Comparison of ENCODE assay signal across 22 cellular contexts in the genomic region with DNA sequence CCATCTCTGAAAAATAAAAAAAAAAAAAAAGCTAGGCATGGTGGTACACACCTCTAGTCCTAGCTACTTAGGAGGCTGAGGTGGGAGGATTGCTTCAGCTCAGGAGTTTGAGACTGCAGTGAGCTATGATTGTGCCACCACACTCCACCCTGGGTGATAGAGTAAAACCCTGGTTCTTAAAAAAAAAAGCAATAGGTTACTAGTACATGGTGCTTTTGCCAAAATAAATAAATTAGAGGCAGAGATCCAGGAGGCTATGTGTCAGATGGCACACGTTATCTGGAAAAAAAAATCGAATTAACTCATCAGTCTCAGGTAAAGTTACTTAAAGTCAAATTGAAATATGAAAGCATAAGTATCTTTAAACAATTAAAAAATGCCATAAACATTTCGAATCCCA.
A peak's percentile ranks its signal among the peaks of the same experiment; 100 is the strongest.
DNase-seq lines count a peak whose midpoint lies in the region; ATAC-seq and TF ChIP-seq lines count a peak whose summit lies in the region.
"Had no signal": no experiment of that assay in that cellular context is flagged by ENCODE, and none has a peak within 500 bp of the region (broad histone marks: within the 10 kb centered on the region; RNA-seq: fewer than 3 reads in every experiment).

No MANE protein-coding gene starts in this region.

- no peaks in the 10 kb centered on the region for H3K4me1 Mint-ChIP-seq in CD14-positive monocyte

- ATAC-seq in right lobe of liver = peak; percentile 80 to 94 (median 87)
- ATAC-seq in HG02798 (IDR thresholded peaks at IDR 0.05; ENCODE audit: poor library complexity, unreplicated experiment) = no peak
- ATAC-seq: CD8-positive, alpha-beta T cell; GM12878 had no signal

- intact Hi-C loops in right lobe of liver (cut with DNase I) (no loop called here), CD14-positive monocyte (cut with micrococcal nuclease) (no loop called here)

- H3K27ac Mint-ChIP-seq in CD14-positive monocyte = no peak overlapping the region
- H3K27ac Mint-ChIP-seq: CD4-positive, alpha-beta T cell; CD8-positive, alpha-beta T cell had no signal

- H3K36me3 ChIP-seq in right lobe of liver = no peaks in the 10 kb centered on the region
- H3K36me3 ChIP-seq: BE2C, BLaER1 had no signal

- H3K9me3 Mint-ChIP-seq in CD14-positive monocyte = peaks cover 0 to 10% (median 6%) of the 10 kb centered on the region in 7 donors
- H3K9me3 Mint-ChIP-seq: CD4-positive, alpha-beta T cell; CD8-positive, alpha-beta T cell had no signal

- no peak overlapping the region for H3K4me3 ChIP-seq in right lobe of liver
- H3K4me3 ChIP-seq: BLaER1, GM12878 had no signal

- H3K9me3 ChIP-seq in right lobe of liver = no peaks in the 10 kb centered on the region
- H3K9me3 ChIP-seq: BE2C, BLaER1, Caco-2 had no signal

- WGBS in right lobe of liver (ENCODE audit: insufficient coverage, low coverage, low lambda C conversion rate, missing lambda C conversion rate) = 22% methylated on average over 3 of the region's 3 CpGs

- no peaks in the 10 kb centered on the region for H3K36me3 Mint-ChIP-seq in CD14-positive monocyte
- H3K36me3 Mint-ChIP-seq: CD8-positive, alpha-beta T cell had no signal

- TF ChIP-seq CTCF in right lobe of liver (IDR thresholded peaks at IDR 0.05) = no peak
- no peak for TF ChIP-seq CTCF in CD14-positive monocyte (IDR thresholded peaks at IDR 0.05)

- H3K4me1 ChIP-seq in right lobe of liver = no peaks in the 10 kb centered on the region
- H3K4me1 ChIP-seq: BE2C, BLaER1, Caco-2 had no signal

- H3K27me3 Mint-ChIP-seq in CD14-positive monocyte (ENCODE audit: low read depth in 3 of 3) = no peaks in the 10 kb centered on the region
- H3K27me3 Mint-ChIP-seq: CD4-positive, alpha-beta T cell had no signal

- H3K27me3 ChIP-seq in right lobe of liver = no peaks in the 10 kb centered on the region
- H3K27me3 ChIP-seq: BE2C, BLaER1 had no signal

- no peak overlapping the region for H3K4me3 Mint-ChIP-seq in CD14-positive monocyte
- H3K4me3 Mint-ChIP-seq: CD4-positive, alpha-beta T cell; CD8-positive, alpha-beta T cell had no signal

- no peak for TF ChIP-seq POLR2A in right lobe of liver (IDR thresholded peaks at IDR 0.05)

- in situ Hi-C loops in Caki2 (cut with HindIII; ENCODE audit: low pct_unique_long_range_greater_than_20kb, low sequenced_read_pairs) = no loop called here

- peak; percentile 11 for DNase-seq in Caki2 (ENCODE audit: low read depth)
- peak; percentile 3 for DNase-seq in kidney tubule cell (ENCODE audit: low spot score)
- no peak for DNase-seq in right lobe of liver
- no peak for DNase-seq in CD14-positive monocyte (ENCODE audit: low spot score)
- no peak for DNase-seq in NCI-H2107 treated with DMSO at 0.1 percent for 48 hours (lab: John Stamatoyannopoulos, UW; ENCODE audit: unreplicated experiment)
- DNase-seq: 8988T; ACHN; BE2C; C1 segment of cervical spinal cord; Caco-2; CD4-positive, alpha-beta T cell; CD8-positive, alpha-beta T cell; DMS 273 treated with DMSO at 0.1 percent for 48 hours; DMS153; DMS53; DMS79; DND-41; EL; GDM1 had no signal

- H3K27ac ChIP-seq in right lobe of liver = no peak overlapping the region
- H3K27ac ChIP-seq: BLaER1 had no signal

Comparison
In these comparisons a context has a peak if more than half of its experiments do, and no peak if none do; other contexts are left out.
1. DNase-seq: peak in Caki2 (single experiment) and kidney tubule cell (single experiment); none in right lobe of liver (0 of 3), CD14-positive monocyte (single experiment) and NCI-H2107 treated with DMSO at 0.1 percent for 48 hours (single experiment).